13 cellular contexts compared by ENCODE assay signal in the genomic region with DNA sequence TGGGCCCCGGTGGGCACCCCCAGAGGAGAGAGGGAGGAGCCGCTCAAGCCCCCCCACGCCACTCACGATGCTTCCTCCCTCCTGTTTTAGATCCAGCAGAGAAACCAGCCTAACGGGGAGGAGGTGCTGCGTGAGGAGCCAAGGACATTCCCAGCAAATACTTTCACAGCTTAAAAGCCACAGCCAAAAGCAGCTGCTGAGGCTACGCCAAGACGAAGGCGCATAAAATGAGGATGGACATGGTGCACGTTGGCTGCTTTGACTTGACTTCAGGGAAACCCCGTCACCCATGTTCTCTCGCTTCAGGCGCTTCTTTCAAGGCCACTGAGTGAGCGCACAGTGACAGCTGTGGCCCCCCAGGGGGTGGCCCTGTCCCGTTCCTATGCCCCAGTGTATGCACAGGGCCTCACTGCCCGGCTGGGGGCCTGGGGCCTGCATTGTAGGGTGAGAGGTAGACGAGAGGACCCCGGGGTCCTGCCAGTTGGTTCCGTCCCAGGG.
DNase-seq lines count a peak whose midpoint lies in the region; ATAC-seq, FAIRE-seq and TF ChIP-seq lines count a peak whose summit lies in the region.
"Had no signal": no experiment of that assay in that cellular context is flagged by ENCODE, and none has a peak within 500 bp of the region (broad histone marks: within the 10 kb centered on the region; RNA-seq: fewer than 3 reads in every experiment).

No MANE protein-coding gene starts in this region.

- peaks cover 74% of the 10 kb centered on the region for H3K4me1 ChIP-seq in BLaER1
- H3K4me1 ChIP-seq in kidney (ENCODE audit: control insufficient read depth in 1 of 2, insufficient read depth in 1 of 2, low read depth in 1 of 2, low read length in 2 of 2) = peaks cover 3 to 4% of the 10 kb centered on the region in 2 donors

- intact Hi-C loops in kidney (cut with DNase I) = no loop called here

- TF ChIP-seq CTCF in cardiac fibroblast (IDR thresholded peaks at IDR 0.05; ENCODE audit: low read depth, low read length) = no peak
- TF ChIP-seq CTCF in kidney (IDR thresholded peaks at IDR 0.05; ENCODE audit: borderline replicate concordance, extremely low read depth, insufficient read depth) = no peak

- H3K9ac ChIP-seq in BLaER1 = peak overlapping the region; percentile 49
- no peak overlapping the region for H3K9ac ChIP-seq in kidney (ENCODE audit: low read length in 2 of 2)

- no peak overlapping the region for H3K4me3 ChIP-seq in BLaER1
- H3K4me3 ChIP-seq in cardiac fibroblast (replicated peaks in 1 of 2; ENCODE audit: low read depth in 2 of 2, low read length in 2 of 2) = no peak overlapping the region
- H3K4me3 ChIP-seq in kidney (ENCODE audit: low read length in 2 of 2) = no peak overlapping the region
- no peak overlapping the region for H3K4me3 ChIP-seq in skeletal muscle cell (ENCODE audit: low read depth, low read length)
- H3K4me3 ChIP-seq: Peyer's patch had no signal

- H3K36me3 ChIP-seq in BLaER1 (no peaks in the 10 kb centered on the region), kidney (ENCODE audit: control insufficient read depth in 1 of 2, insufficient read depth in 2 of 2, low read length in 2 of 2) (no peaks in the 10 kb centered on the region)
- H3K36me3 ChIP-seq: Peyer's patch had no signal

- no peaks in the 10 kb centered on the region for H3K27me3 ChIP-seq in BLaER1
- H3K27me3 ChIP-seq: Peyer's patch had no signal

- no peak for ATAC-seq in GM21786 (IDR thresholded peaks at IDR 0.05; ENCODE audit: unreplicated experiment)

- H3K9me3 ChIP-seq in BLaER1 (no peaks in the 10 kb centered on the region), kidney (ENCODE audit: control insufficient read depth in 1 of 2, low read length in 2 of 2) (no peaks in the 10 kb centered on the region)
- H3K9me3 ChIP-seq: Peyer's patch had no signal

- H3K4me2 ChIP-seq in BLaER1 = peak overlapping the region; percentile 78

- no peak for FAIRE-seq in kidney (lab: Jason Lieb, UNC)

- DNase-seq in cardiac fibroblast (ENCODE audit: low read depth in 2 of 2) (peak; percentile 12 to 35), kidney (peak; percentile 66), skeletal muscle cell (ENCODE audit: low read depth) (peak; percentile 43), NCI-H1694 treated with DMSO at 0.1 percent for 48 hours (lab: John Stamatoyannopoulos, UW) (no peak), cerebellar nuclear complex (lab: John Stamatoyannopoulos, UW) (no peak)
- DNase-seq in effector CD8-positive, alpha-beta T cell (lab: John Stamatoyannopoulos, UW) = no peak
- DNase-seq: activated B cell treated with CpG ODN at 0.5 μM for 24 hours; CD4-positive, CD25-positive, alpha-beta regulatory T cell; effector memory CD4-positive, alpha-beta T cell; NCI-H2081; Peyer's patch had no signal

- no peaks in the 10 kb centered on the region for H4K20me1 ChIP-seq in BLaER1

- H3K27ac ChIP-seq in BLaER1 (peak overlapping the region; percentile 69), kidney (ENCODE audit: low read depth in 2 of 2, low read length in 2 of 2) (no peak overlapping the region)

Comparison
In these comparisons a context has a peak if more than half of its experiments do, and no peak if none do; other contexts are left out.
1. DNase-seq: peak in cardiac fibroblast (2 of 2), kidney (single experiment) and skeletal muscle cell (single experiment); none in NCI-H1694 treated with DMSO at 0.1 percent for 48 hours (single experiment), effector CD8-positive, alpha-beta T cell (single experiment) and cerebellar nuclear complex (0 of 2).